8 cellular contexts compared by ENCODE assay signal in genomic region chr16:19716183-19716582, GRCh38. TPM values are rescaled to one million over a fixed set of nuclear protein-coding genes. Genes with fewer than 3 reads are reported as not detected.
DNase-seq lines count a peak whose midpoint lies in the region; ATAC-seq and TF ChIP-seq lines count a peak whose summit lies in the region.

No MANE protein-coding gene starts in this region.

- intact Hi-C loops in ascending aorta (cut with DNase I): loop anchor here (2.0 to 5.0 kb wide), 4 partner anchors 41 to 649 kb away; partner anchors contain the start of genes CCP110, COQ7 and GDE1

- no peaks in the 10 kb centered on the region for H3K27me3 ChIP-seq in OCI-LY3 (ENCODE audit: low read depth, low read length)
- H3K27me3 ChIP-seq in ascending aorta: no peaks in the 10 kb centered on the region

- CTCF ChIA-PET in activated CD8-positive, alpha-beta memory T cell treated with anti-CD3 and anti-CD28 coated beads, Interleukin-2, amount 10 ng/mL, durations not matched to agents 7 days and 5 days (lab: Charles Lee): no interaction called here

- no peaks in the 10 kb centered on the region for H4K20me1 ChIP-seq in OCI-LY3 (ENCODE audit: insufficient read depth, low read length)

- H3K27ac Mint-ChIP-seq in activated CD8-positive, alpha-beta memory T cell treated with anti-CD3 and anti-CD28 coated beads, Interleukin-2, amount 10 ng/mL, durations not matched to agents 7 days and 5 days: no peak overlapping the region
- H3K27ac Mint-ChIP-seq in progenitor cell of endocrine pancreas: peak overlapping the region; percentile 68

- H3K79me2 ChIP-seq in OCI-LY3 (ENCODE audit: low read length): peaks cover 89% of the 10 kb centered on the region

- H3K4me1 ChIP-seq in OCI-LY3 (ENCODE audit: low read length) (peaks cover 24% of the 10 kb centered on the region), ascending aorta (peaks cover 0 to 12% of the 10 kb centered on the region in 2 donors)

- no peak overlapping the region for H3K27ac ChIP-seq in OCI-LY3 (ENCODE audit: low read length)
- H3K27ac ChIP-seq in ascending aorta: no peak overlapping the region

- H3K36me3 ChIP-seq in OCI-LY3 (replicated peaks; ENCODE audit: low read depth, low read length) (peaks cover 30% of the 10 kb centered on the region), ascending aorta (peaks cover 4 to 20% of the 10 kb centered on the region in 2 donors)

- H3K4me2 ChIP-seq in OCI-LY3 (ENCODE audit: low read length): peak overlapping the region; percentile 91

- H3K9me3 ChIP-seq in OCI-LY3 (ENCODE audit: insufficient read depth, low read length) (no peaks in the 10 kb centered on the region), ascending aorta (no peaks in the 10 kb centered on the region)

- DNase-seq in activated CD8-positive, alpha-beta memory T cell treated with anti-CD3 and anti-CD28 coated beads, Interleukin-2, amount 10 ng/mL, durations not matched to agents 7 days and 5 days: no peak
- no peak for DNase-seq in activated CD8-positive, alpha-beta memory T cell treated with anti-CD3 and anti-CD28 coated beads, Interleukin-2, amount 50 U/mL, for 48 hours
- DNase-seq in epithelial cell of esophagus (ENCODE audit: low read depth) (peak; percentile 60), progenitor cell of endocrine pancreas (ENCODE audit: low spot score, unreplicated experiment) (no peak), SW480 (ENCODE audit: low spot score) (no peak), ascending aorta (ENCODE audit: low spot score in 2 of 2) (no peak)

- peak overlapping the region; percentile 91 for H3K4me3 Mint-ChIP-seq in activated CD8-positive, alpha-beta memory T cell treated with anti-CD3 and anti-CD28 coated beads, Interleukin-2, amount 10 ng/mL, durations not matched to agents 7 days and 5 days
- peak overlapping the region; percentile 97 for H3K4me3 Mint-ChIP-seq in progenitor cell of endocrine pancreas (ENCODE audit: low read depth)

- no peak overlapping the region for H2AFZ ChIP-seq in OCI-LY3 (ENCODE audit: low read depth, low read length)

- peaks cover 14% of the 10 kb centered on the region for H3K36me3 Mint-ChIP-seq in activated CD8-positive, alpha-beta memory T cell treated with anti-CD3 and anti-CD28 coated beads, Interleukin-2, amount 10 ng/mL, durations not matched to agents 7 days and 5 days
- H3K36me3 Mint-ChIP-seq in progenitor cell of endocrine pancreas (ENCODE audit: insufficient read depth): peaks cover 13% of the 10 kb centered on the region

- H3K27me3 Mint-ChIP-seq in activated CD8-positive, alpha-beta memory T cell treated with anti-CD3 and anti-CD28 coated beads, Interleukin-2, amount 10 ng/mL, durations not matched to agents 7 days and 5 days: no peaks in the 10 kb centered on the region
- no peaks in the 10 kb centered on the region for H3K27me3 Mint-ChIP-seq in progenitor cell of endocrine pancreas

- H3K4me1 Mint-ChIP-seq in activated CD8-positive, alpha-beta memory T cell treated with anti-CD3 and anti-CD28 coated beads, Interleukin-2, amount 10 ng/mL, durations not matched to agents 7 days and 5 days: peaks cover 21% of the 10 kb centered on the region
- H3K4me1 Mint-ChIP-seq in progenitor cell of endocrine pancreas (ENCODE audit: low read depth): peaks cover 36% of the 10 kb centered on the region

- peak overlapping the region; percentile 92; the same call in 1 of the 2 replicates for H3K9ac ChIP-seq in OCI-LY3 (ENCODE audit: low read length)

- ATAC-seq in activated CD8-positive, alpha-beta memory T cell treated with anti-CD3 and anti-CD28 coated beads, Interleukin-2, amount 10 ng/mL, durations not matched to agents 7 days and 5 days: no peak
- no peak for ATAC-seq in HG02763 (IDR thresholded peaks at IDR 0.05; ENCODE audit: unreplicated experiment)

- H3K4me3 ChIP-seq in OCI-LY3 (ENCODE audit: low read length) (peak overlapping the region; percentile 89), epithelial cell of esophagus (ENCODE audit: low read length) (no peak overlapping the region), ascending aorta (no peak overlapping the region)

- TF ChIP-seq CTCF in OCI-LY3 (IDR thresholded peaks at IDR 0.05; ENCODE audit: low read depth, low read length) (no peak), epithelial cell of esophagus (IDR thresholded peaks at IDR 0.05; ENCODE audit: insufficient read depth, low read depth, low read length, missing control alignments) (no peak), progenitor cell of endocrine pancreas (IDR thresholded peaks at IDR 0.05; ENCODE audit: unreplicated experiment) (no peak), ascending aorta (IDR thresholded peaks at IDR 0.05) (no peak)

- H3K9me3 Mint-ChIP-seq in activated CD8-positive, alpha-beta memory T cell treated with anti-CD3 and anti-CD28 coated beads, Interleukin-2, amount 10 ng/mL, durations not matched to agents 7 days and 5 days (ENCODE audit: low read depth): no peaks in the 10 kb centered on the region
- no peaks in the 10 kb centered on the region for H3K9me3 Mint-ChIP-seq in progenitor cell of endocrine pancreas (ENCODE audit: low read depth)

RNA-seq across cellular contexts. Expression of gene KNOP1, which starts 1.8 kb away (rescaled TPM):
- 10 to 100 TPM; 20.9 to 24.4 TPM for total RNA-seq in activated CD8-positive, alpha-beta memory T cell treated with anti-CD3 and anti-CD28 coated beads, Interleukin-2, amount 10 ng/mL, durations not matched to agents 7 days and 5 days
- total RNA-seq in progenitor cell of endocrine pancreas (56.0 and 58.1 TPM in 2 replicates), ascending aorta (2.4 TPM)

RNA-seq across cellular contexts. Expression of gene IQCK, which starts 1.9 kb away (rescaled TPM):
- under 1 TPM; 0.66 to 0.82 TPM for total RNA-seq in activated CD8-positive, alpha-beta memory T cell treated with anti-CD3 and anti-CD28 coated beads, Interleukin-2, amount 10 ng/mL, durations not matched to agents 7 days and 5 days
- total RNA-seq in progenitor cell of endocrine pancreas (31.5 and 33.2 TPM in 2 replicates), ascending aorta (not detected)

Comparison
In these comparisons a context has a peak if more than half of its experiments do, and no peak if none do; other contexts are left out.
1. RNA of gene IQCK, which starts 1.9 kb away (total RNA-seq): 31.5 to 33.2 TPM in progenitor cell of endocrine pancreas; 0.66 to 0.82 TPM in activated CD8-positive, alpha-beta memory T cell treated with anti-CD3 and anti-CD28 coated beads, Interleukin-2, amount 10 ng/mL, durations not matched to agents 7 days and 5 days and not detected in ascending aorta (single experiment); every median in the first group is over 10 times any median in the second.